8 cellular contexts compared by ENCODE assay signal in the genomic region with DNA sequence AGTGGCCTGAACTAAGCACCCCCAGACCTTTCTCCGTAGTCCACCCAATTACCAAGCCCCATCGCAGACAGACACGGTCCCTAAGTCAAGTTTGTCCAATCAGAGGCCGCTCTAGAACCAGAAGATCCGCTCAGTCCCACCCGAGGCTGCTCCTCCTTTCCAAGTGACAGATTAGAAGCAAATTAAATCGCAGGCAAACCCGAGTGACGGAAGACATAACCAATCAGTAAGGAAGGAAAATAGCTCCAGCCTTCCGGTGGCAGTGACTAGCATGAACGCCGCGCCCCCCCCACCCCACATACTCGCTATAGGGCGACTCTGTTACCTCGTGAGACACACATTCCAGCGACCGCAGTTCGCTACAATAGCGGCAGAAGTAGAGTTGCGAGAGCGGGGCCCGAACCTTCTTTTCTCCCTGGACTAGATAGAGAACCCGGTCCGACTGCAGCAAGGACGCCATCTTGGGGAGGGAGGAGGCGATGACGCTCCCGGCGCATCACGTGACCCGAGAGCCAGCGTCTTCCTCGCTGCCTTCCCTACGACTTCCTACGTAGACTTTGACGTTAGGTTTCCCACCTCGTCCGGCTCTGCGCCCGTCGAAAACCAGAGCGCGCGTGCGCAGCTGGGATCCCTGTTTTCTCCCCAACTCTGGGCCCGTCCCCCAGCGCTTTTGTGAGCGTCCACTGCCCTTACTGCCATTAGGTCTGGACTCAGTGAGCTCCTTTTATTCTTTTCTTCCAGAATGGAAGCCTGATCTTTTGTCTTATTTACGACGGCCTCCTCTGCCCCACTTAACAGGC. TPM values are rescaled to one million over a fixed set of nuclear protein-coding genes. Genes with fewer than 3 reads are reported as not detected.
A peak's percentile ranks its signal among the peaks of the same experiment; 100 is the strongest.
DNase-seq lines count a peak whose midpoint lies in the region; ATAC-seq and TF ChIP-seq lines count a peak whose summit lies in the region.

A gene (minus strand): TSS at position 484 of the 800 bp plus-strand sequence. CDS start 24 bp downstream, at position 460.

- TF ChIP-seq POLR2A in adrenal gland (IDR thresholded peaks at IDR 0.05), result peak; percentile 57 to 70
- TF ChIP-seq POLR2A in tibial nerve (IDR thresholded peaks at IDR 0.05), result peak in 1 of 2 donors; percentile 73

- DNase-seq in GM13976 (ENCODE audit: low spot score) (peak; percentile 89), NCI-H1436 treated with DMSO at 0.1 percent for 48 hours (lab: John Stamatoyannopoulos, UW) (peak; percentile 96), T follicular helper cell (ENCODE audit: low read depth) (peak; percentile 92), adrenal gland (peak; percentile 95 to 99 (median 98)), cardiac septum (ENCODE audit: low spot score) (peak; percentile 98), trophoblast cell (peak; percentile 96 to 98), tibial nerve (ENCODE audit: low spot score in 2 of 2) (peak; percentile 89 to 95)

- no peak within 1 kb of the TSS for H2AK5ac ChIP-seq in trophoblast cell (ENCODE audit: low read length)

- peak within 1 kb of the TSS; percentile 60 for H3K4ac ChIP-seq in trophoblast cell (ENCODE audit: low read depth, low read length)

- H4K91ac ChIP-seq in trophoblast cell (ENCODE audit: low read depth, low read length), result peak within 1 kb of the TSS; percentile 85

- H2BK12ac ChIP-seq in trophoblast cell (ENCODE audit: low read length), result no peak within 1 kb of the TSS

- peak within 1 kb of the TSS; percentile 95 for H4K8ac ChIP-seq in trophoblast cell (ENCODE audit: low read depth, low read length)

- peak within 1 kb of the TSS; percentile 21 to 96 (median 63) for H3K4me3 ChIP-seq in adrenal gland
- peak within 1 kb of the TSS; percentile 89 for H3K4me3 ChIP-seq in trophoblast cell (ENCODE audit: low read depth, low read length)
- peak within 1 kb of the TSS; percentile 45 to 69 (median 58) for H3K4me3 ChIP-seq in tibial nerve

- H3K36me3 ChIP-seq in adrenal gland (replicated peaks in 1 of 2) (peaks cover 0 to 26% of the 10 kb centered on the region in 2 donors), trophoblast cell (ENCODE audit: control insufficient read depth in 1 of 2, insufficient read depth in 2 of 2, low read length in 2 of 2) (peaks cover 7 to 9% of the 10 kb centered on the region in 2 experiments), tibial nerve (peaks cover 0 to 23% (median 0%) of the 10 kb centered on the region in 3 donors)

- H3K4me1 ChIP-seq in adrenal gland (replicated peaks in 1 of 2), result peaks cover 22 to 62% of the 10 kb centered on the region in 2 donors
- peaks cover 0 to 2% of the 10 kb centered on the region in 2 experiments for H3K4me1 ChIP-seq in trophoblast cell (ENCODE audit: control insufficient read depth in 1 of 2, insufficient read depth in 2 of 2, low read length in 2 of 2)
- peaks cover 0 to 59% (median 11%) of the 10 kb centered on the region in 4 donors for H3K4me1 ChIP-seq in tibial nerve

- H2AFZ ChIP-seq in trophoblast cell (ENCODE audit: insufficient read depth, low read length, poor library complexity), result peak within 1 kb of the TSS; percentile 48

- H3K27ac ChIP-seq in adrenal gland (peak within 1 kb of the TSS; percentile 86 to 98 (median 95)), trophoblast cell (ENCODE audit: low read depth, low read length) (peak within 1 kb of the TSS; percentile 97), tibial nerve (peak within 1 kb of the TSS; percentile 94 to 98 (median 98))

- H3K9me3 ChIP-seq in adrenal gland (replicated peaks in 1 of 3) (no peaks in the 10 kb centered on the region), trophoblast cell (ENCODE audit: insufficient read depth, low read depth, low read length) (no peaks in the 10 kb centered on the region), tibial nerve (no peaks in the 10 kb centered on the region)

- TF ChIP-seq CTCF in GM13976 (IDR thresholded peaks at IDR 0.05; ENCODE audit: borderline replicate concordance, control extremely low read depth, extremely low read depth, insufficient read depth, missing control alignments), result no peak
- peak in 1 of 6 experiments; percentile 26 for TF ChIP-seq CTCF in adrenal gland (IDR thresholded peaks at IDR 0.05)
- TF ChIP-seq CTCF in tibial nerve (IDR thresholded peaks at IDR 0.05), result peak in 1 of 5 experiments; percentile 47

- peak within 1 kb of the TSS; percentile 95 for H3K9ac ChIP-seq in trophoblast cell (ENCODE audit: low read length)

- no peak within 1 kb of the TSS for H3K23ac ChIP-seq in trophoblast cell (ENCODE audit: low read length)

- H3K79me2 ChIP-seq in trophoblast cell (ENCODE audit: control insufficient read depth, insufficient read depth, low read length, poor library complexity), result no peaks in the 10 kb centered on the region

- H3K4me2 ChIP-seq in trophoblast cell (ENCODE audit: low read length), result peak within 1 kb of the TSS; percentile 88

- WGBS in adrenal gland, 4 donors, result 1 to 3% (median 1%) methylated on average over 24 to 51 of the region's 51 CpGs
- WGBS in trophoblast cell (ENCODE audit: extremely low coverage, insufficient coverage, insufficient read length), result no CpG with 5 or more reads among the region's 51 CpGs
- WGBS in tibial nerve, 2 donors, result 1 to 2% methylated on average over 48 to 51 of the region's 51 CpGs

- in situ Hi-C loops in GM13976 (cut with MboI; ENCODE audit: low sequenced_read_pairs, unreplicated experiment), result no loop called here

- peak within 1 kb of the TSS; percentile 90 for H4K12ac ChIP-seq in trophoblast cell (ENCODE audit: low read depth, low read length)

- H3K14ac ChIP-seq in trophoblast cell (ENCODE audit: low read length), result peak within 1 kb of the TSS; percentile 63

- peak; percentile 81 to 91 for TF ChIP-seq EP300 in tibial nerve (IDR thresholded peaks at IDR 0.05)

- intact Hi-C loops in adrenal gland (cut with DNase I) (no loop called here), cardiac septum (cut with DNase I) (loop anchor here (2.0 to 5.0 kb wide), 3 partner anchors 20 to 311 kb away; a partner anchor contains a TSS)

- H2BK5ac ChIP-seq in trophoblast cell (ENCODE audit: low read depth, low read length, poor library complexity), result peak within 1 kb of the TSS; percentile 83

- H3K27me3 ChIP-seq in adrenal gland, result no peaks in the 10 kb centered on the region
- no peaks in the 10 kb centered on the region for H3K27me3 ChIP-seq in trophoblast cell (ENCODE audit: insufficient read depth, low read length)
- H3K27me3 ChIP-seq in tibial nerve, result no peaks in the 10 kb centered on the region

- ATAC-seq in HG02852 (IDR thresholded peaks at IDR 0.05; ENCODE audit: unreplicated experiment), result peak; percentile 96

- peaks cover 10% of the 10 kb centered on the region for H3K79me1 ChIP-seq in trophoblast cell (ENCODE audit: low read length)

- peak within 1 kb of the TSS; percentile 71 for H2BK120ac ChIP-seq in trophoblast cell (ENCODE audit: insufficient read depth, low read length, poor library complexity)

- peak within 1 kb of the TSS; percentile 73 for H3K18ac ChIP-seq in trophoblast cell (ENCODE audit: low read length)

RNA-seq across cellular contexts. Expression of the gene that starts here (rescaled TPM):
- 100 to 1,000 TPM in 1 of 8 donors, 10 to 100 TPM in 7; 54.1 to 113 (median 85.8) TPM for total RNA-seq in adrenal gland
- polyA plus RNA-seq in adrenal gland, result 10 to 100 TPM; 30.4 to 85.9 (median 32.7) TPM
- 44.9 TPM for total RNA-seq in cardiac septum
- polyA plus RNA-seq in trophoblast cell (2013), result 28.3 and 28.9 TPM in 2 replicates
- 10 to 100 TPM; 38.0 to 80.2 (median 63.4) TPM for total RNA-seq in tibial nerve

Comparison
In these comparisons a context has a peak if more than half of its experiments do, and no peak if none do; other contexts are left out.
1. Peak in every context shown above with its lines: DNase-seq, ATAC-seq, H3K4me3 ChIP-seq and H3K27ac ChIP-seq.